10 cellular contexts compared by ENCODE assay signal in the genomic region with DNA sequence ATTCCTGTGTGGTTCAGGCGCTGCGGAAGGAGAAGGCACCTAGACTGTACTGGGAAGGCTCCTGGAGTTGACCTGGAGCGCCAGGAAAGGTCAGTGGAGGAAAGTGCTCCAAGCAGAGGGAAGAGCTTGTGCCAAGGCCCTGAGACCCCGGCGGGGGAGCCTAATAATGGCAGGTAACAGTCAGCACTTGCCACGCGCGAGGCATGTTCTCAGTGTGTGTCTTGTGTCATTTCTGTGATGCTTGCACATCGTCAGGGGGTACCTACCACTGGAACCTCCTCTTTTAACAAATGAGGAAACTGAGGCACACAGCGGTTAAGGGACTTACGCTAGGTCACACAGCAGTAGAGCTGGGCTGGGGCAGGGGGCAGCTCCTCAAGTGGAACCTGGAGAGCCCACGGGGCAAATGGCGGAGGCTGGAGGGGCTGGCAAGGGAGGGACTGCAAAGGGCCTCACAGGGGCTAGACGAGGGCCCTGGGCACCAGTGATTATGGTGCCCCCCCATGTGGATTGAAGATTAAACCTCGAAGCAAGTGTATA. TPM values are rescaled to one million over a fixed set of nuclear protein-coding genes. Genes with fewer than 3 reads are reported as not detected.
DNase-seq lines count a peak whose midpoint lies in the region; ATAC-seq and TF ChIP-seq lines count a peak whose summit lies in the region.
"Had no signal": no experiment of that assay in that cellular context is flagged by ENCODE, and none has a peak within 500 bp of the region (broad histone marks: within the 10 kb centered on the region; RNA-seq: fewer than 3 reads in every experiment).

No MANE protein-coding gene starts in this region.

- H3K36me3 ChIP-seq in A673 (ENCODE audit: insufficient read depth, low read length, poor library complexity, severe bottlenecking) (no peaks in the 10 kb centered on the region), breast epithelium (no peaks in the 10 kb centered on the region)
- no peaks in the 10 kb centered on the region for H3K36me3 ChIP-seq in naive thymus-derived CD4-positive, alpha-beta T cell (ENCODE audit: control insufficient read depth in 2 of 3, insufficient read depth in 3 of 3, low read length in 3 of 3)
- H3K36me3 ChIP-seq: cardiac muscle cell had no signal

- POLR2A ChIA-PET in A673 (lab: Charles Lee; ENCODE audit: low non-redundant PET), result no interaction called here
- POLR2A ChIA-PET in naive thymus-derived CD4-positive, alpha-beta T cell (lab: Charles Lee), result interaction anchor here (0.6 to 1.1 kb wide), 2 partner anchors 8 to 9 kb away, joined by 4 read pairs; no protein-coding TSS in a partner anchor

- BruUV-seq in A673 (replicated peaks; lab: Mats Ljungman, UMichigan), result no TSS peak

- no peak for TF ChIP-seq POLR2A in breast epithelium (IDR thresholded peaks at IDR 0.05)

- H3K27ac ChIP-seq in A673 (ENCODE audit: low read depth, low read length, poor library complexity, severe bottlenecking), result no peak overlapping the region
- H3K27ac ChIP-seq in breast epithelium, result no peak overlapping the region
- H3K27ac ChIP-seq in naive thymus-derived CD4-positive, alpha-beta T cell (ENCODE audit: low read depth, low read length), result no peak overlapping the region
- H3K27ac ChIP-seq: cardiac muscle cell had no signal

- TF ChIP-seq CTCF in A673 (conservative IDR thresholded peaks at IDR 0.05; ENCODE audit: low read depth, low read length) (no peak), breast epithelium (IDR thresholded peaks at IDR 0.05) (no peak)

- H3K4me1 ChIP-seq in A673 (ENCODE audit: insufficient read depth, low read length, poor library complexity, severe bottlenecking) (no peaks in the 10 kb centered on the region), breast epithelium (no peaks in the 10 kb centered on the region)
- H3K4me1 ChIP-seq in naive thymus-derived CD4-positive, alpha-beta T cell (ENCODE audit: control insufficient read depth in 2 of 2, insufficient read depth in 2 of 2, low read length in 2 of 2), result peaks cover 0 to 3% of the 10 kb centered on the region in 2 donors

- H3K27me3 Mint-ChIP-seq in naive thymus-derived CD4-positive, alpha-beta T cell, result peaks cover 6 to 50% (median 23%) of the 10 kb centered on the region in 5 donors

- H3K4me3 ChIP-seq in A673 (ENCODE audit: low read depth, low read length, poor library complexity, severe bottlenecking) (peak overlapping the region; percentile 43), breast epithelium (peak overlapping the region; percentile 27 to 69 (median 64))
- H3K4me3 ChIP-seq in naive thymus-derived CD4-positive, alpha-beta T cell (ENCODE audit: low read length), result peak overlapping the region; percentile 46

- intact Hi-C loops in A673 (cut with micrococcal nuclease; ENCODE audit: unreplicated experiment) (loop anchor here (10.0 kb wide), 1 partner anchor 185 kb away; no protein-coding TSS in a partner anchor), breast epithelium (cut with DNase I; ENCODE audit: low total_unique reads) (no loop called here), left colon (cut with DNase I, micrococcal nuclease) (no loop called here)
- intact Hi-C loops in naive thymus-derived CD4-positive, alpha-beta T cell (cut with micrococcal nuclease), result loop anchor here in 1 of 2 donors (5.0 kb wide), 1 partner anchor 52 kb away; a partner anchor contains a TSS

- CTCF ChIA-PET in A673 (lab: Charles Lee), result no interaction called here
- CTCF ChIA-PET in naive thymus-derived CD4-positive, alpha-beta T cell (lab: Charles Lee), result interaction anchor here (0.9 to 1.3 kb wide), 2 partner anchors 9 to 26 kb away, joined by 3 read pairs; no protein-coding TSS in a partner anchor

- H3K27ac Mint-ChIP-seq in naive thymus-derived CD4-positive, alpha-beta T cell, result no peak overlapping the region

- H3K27me3 ChIP-seq in A673 (replicated peaks; ENCODE audit: insufficient read depth, low read depth, low read length, poor library complexity) (peaks cover 28% of the 10 kb centered on the region), breast epithelium (peaks cover 0 to 11% of the 10 kb centered on the region in 2 donors)
- H3K27me3 ChIP-seq in naive thymus-derived CD4-positive, alpha-beta T cell (ENCODE audit: control insufficient read depth in 2 of 2, insufficient read depth in 2 of 2, low read length in 2 of 2), result no peaks in the 10 kb centered on the region

- no peaks in the 10 kb centered on the region for H3K36me3 Mint-ChIP-seq in naive thymus-derived CD4-positive, alpha-beta T cell

- no peaks in the 10 kb centered on the region for H3K9me3 Mint-ChIP-seq in naive thymus-derived CD4-positive, alpha-beta T cell

- H3K4me1 Mint-ChIP-seq in naive thymus-derived CD4-positive, alpha-beta T cell, result peaks cover 3 to 11% (median 7%) of the 10 kb centered on the region in 7 donors

- H3K4me3 Mint-ChIP-seq in naive thymus-derived CD4-positive, alpha-beta T cell, result peak overlapping the region; percentile 67 to 86 (median 76)

- H3K9me3 ChIP-seq in A673 (ENCODE audit: low read depth, low read length, poor library complexity, severe bottlenecking) (no peaks in the 10 kb centered on the region), breast epithelium (no peaks in the 10 kb centered on the region)
- no peaks in the 10 kb centered on the region for H3K9me3 ChIP-seq in naive thymus-derived CD4-positive, alpha-beta T cell (ENCODE audit: control insufficient read depth in 2 of 3, low read length in 3 of 3)

- no peak for DNase-seq in A673 (ENCODE audit: low spot score)
- no peak for DNase-seq in breast epithelium (ENCODE audit: low spot score in 2 of 2)
- peak in 1 of 9 donors; percentile 11 for DNase-seq in naive thymus-derived CD4-positive, alpha-beta T cell
- DNase-seq in left colon, result no peak
- DNase-seq: DND-41 had no signal

- ATAC-seq in HG03025 (IDR thresholded peaks at IDR 0.05; ENCODE audit: low FRiP score, unreplicated experiment) (peak; percentile 17), HG02610 (IDR thresholded peaks at IDR 0.05; ENCODE audit: unreplicated experiment) (no peak), HG03521 (IDR thresholded peaks at IDR 0.05; ENCODE audit: unreplicated experiment) (no peak), GM21737 (IDR thresholded peaks at IDR 0.05; ENCODE audit: unreplicated experiment) (no peak), left colon (no peak)
- ATAC-seq in naive thymus-derived CD4-positive, alpha-beta T cell, result no peak

RNA-seq across cellular contexts. Expression of a gene that starts 1.0 kb away (rescaled TPM):
- total RNA-seq in A673 (2021) (0.06 and 0.09 TPM in 2 replicates), breast epithelium (1 to 10 TPM in 1 of 3 donors, under 1 TPM in 2; 0.48 to 1.3 (median 0.59) TPM), left colon (10 to 100 TPM; 11.1 to 20.2 TPM)
- 1 to 10 TPM in 1 of 5 experiments, under 1 TPM in 4; 0.16 to 1.4 (median 0.17) TPM for total RNA-seq in naive thymus-derived CD4-positive, alpha-beta T cell
- polyA plus RNA-seq in naive thymus-derived CD4-positive, alpha-beta T cell, result under 1 TPM; 0.05 to 0.09 TPM
- total RNA-seq: cardiac muscle cell had no signal

RNA-seq across cellular contexts. Expression of a gene that starts 18.5 kb away (rescaled TPM):
- total RNA-seq in A673 (2021), result 0.20 TPM in 1 of 2 replicates, not detected in the other
- under 1 TPM in 2 of 3 donors, not detected in 1; 0.32 to 0.66 TPM for total RNA-seq in breast epithelium
- total RNA-seq in naive thymus-derived CD4-positive, alpha-beta T cell, result under 1 TPM in 4 of 5 experiments, not detected in 1; 0.19 to 0.53 (median 0.26) TPM
- not detected for polyA plus RNA-seq in naive thymus-derived CD4-positive, alpha-beta T cell
- 1 to 10 TPM; 1.4 to 3.0 TPM for total RNA-seq in left colon
- polyA plus RNA-seq: cardiac muscle cell had no signal

RNA-seq across cellular contexts. Expression of a gene that starts 51.0 kb away (rescaled TPM):
- total RNA-seq in A673 (2021) (62.8 and 71.0 TPM in 2 replicates), breast epithelium (10 to 100 TPM; 41.3 to 49.2 (median 45.9) TPM), left colon (10 to 100 TPM; 33.5 to 38.4 TPM)
- total RNA-seq in naive thymus-derived CD4-positive, alpha-beta T cell, result 10 to 100 TPM; 52.3 to 79.1 (median 61.3) TPM
- 100 to 1,000 TPM; 104 to 119 TPM for polyA plus RNA-seq in naive thymus-derived CD4-positive, alpha-beta T cell

Comparison
In these comparisons a context has a peak if more than half of its experiments do, and no peak if none do; other contexts are left out.
1. RNA of a gene that starts 1.0 kb away (total RNA-seq): 11.1 to 20.2 TPM in left colon; 0.48 to 1.3 TPM in breast epithelium, 0.16 to 1.4 TPM in naive thymus-derived CD4-positive, alpha-beta T cell and 0.06 to 0.09 TPM in A673; every median in the first group is over 4 times any median in the second.
2. Peak in every context shown above with its lines, with median percentiles within 50 percentile points of each other: H3K4me3 ChIP-seq.